ENCODE assay signal across 17 cellular contexts in the genomic region with DNA sequence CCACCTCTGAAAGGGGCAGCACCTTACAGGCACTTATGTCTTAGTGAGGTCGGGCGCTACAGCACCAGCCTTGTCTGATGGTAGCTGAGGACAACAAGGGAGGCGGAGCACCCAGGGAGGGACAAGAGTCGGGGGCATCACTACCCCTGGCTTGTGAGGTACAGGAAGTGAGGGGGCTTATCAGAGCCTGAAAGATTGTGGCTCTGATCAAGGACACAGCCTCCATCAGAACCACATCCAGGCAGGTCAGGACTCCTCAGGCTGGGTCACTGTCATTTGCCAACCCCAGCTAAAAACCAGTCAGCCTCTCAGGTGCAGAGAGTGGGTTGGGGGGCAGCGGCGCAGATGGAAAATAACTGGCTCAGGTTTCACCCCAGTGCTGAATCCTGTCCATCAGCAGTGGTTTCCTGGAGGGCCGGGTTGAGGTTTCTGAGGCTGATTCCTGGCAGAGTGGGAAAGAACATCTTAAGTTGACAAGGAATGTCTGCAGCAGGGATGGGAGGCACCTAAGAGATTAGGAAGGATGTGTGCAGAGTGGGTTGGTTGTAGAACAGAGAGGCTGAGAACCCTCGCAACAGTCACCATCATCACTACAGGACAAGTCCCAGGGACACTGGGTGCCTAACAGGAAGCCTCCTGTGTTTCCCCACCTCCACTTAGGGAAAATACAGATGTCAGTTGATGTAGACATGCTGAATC. TPM values are rescaled to one million over a fixed set of nuclear protein-coding genes. Genes with fewer than 3 reads are reported as not detected.
DNase-seq lines count a peak whose midpoint lies in the region; ATAC-seq, FAIRE-seq and TF ChIP-seq lines count a peak whose summit lies in the region.
"Had no signal": no experiment of that assay in that cellular context is flagged by ENCODE, and none has a peak within 500 bp of the region (broad histone marks: within the 10 kb centered on the region; RNA-seq: fewer than 3 reads in every experiment).

No MANE protein-coding gene starts in this region.

- H3K4me3 ChIP-seq in K562, result no peak overlapping the region
- no peak overlapping the region for H3K4me3 ChIP-seq in vagina
- H3K4me3 ChIP-seq: smooth muscle cell had no signal

- H3K4me2 ChIP-seq in K562 (ENCODE audit: insufficient read depth, low read length), result no peak overlapping the region
- H3K4me2 ChIP-seq: smooth muscle cell had no signal

- no peaks in the 10 kb centered on the region for H3K27me3 Mint-ChIP-seq in activated naive CD4-positive, alpha-beta T cell treated with anti-CD3 and anti-CD28 coated beads for 36 hours (ENCODE audit: low read depth)
- no peaks in the 10 kb centered on the region for H3K27me3 Mint-ChIP-seq in T-helper 17 cell

- no peak for TF ChIP-seq CTCF in K562 (IDR thresholded peaks at IDR 0.05 in 2 of 3, conservative IDR thresholded peaks at IDR 0.05 in 1 of 3; ENCODE audit: insufficient read depth in 2 of 3, low read depth in 1 of 3, low read length in 3 of 3)
- no peak for TF ChIP-seq CTCF in vagina (IDR thresholded peaks at IDR 0.05)

- no peaks in the 10 kb centered on the region for H3K9me3 Mint-ChIP-seq in activated naive CD4-positive, alpha-beta T cell treated with anti-CD3 and anti-CD28 coated beads for 36 hours

- TF ChIP-seq EP300 in K562 (IDR thresholded peaks at IDR 0.05; ENCODE audit: low read length), result no peak

- H3K27ac ChIP-seq in K562 (ENCODE audit: extremely low read depth, low read depth, low read length) (no peak overlapping the region), vagina (no peak overlapping the region)
- H3K27ac ChIP-seq: VCaP had no signal

- 38% methylated on average over 8 of the region's 8 CpGs for WGBS in K562 (ENCODE audit: insufficient coverage, low coverage, missing lambda C conversion rate)

- CTCF ChIA-PET in activated naive CD4-positive, alpha-beta T cell treated with anti-CD3 and anti-CD28 coated beads for 36 hours (lab: Charles Lee), result interaction anchor here (0.9 to 2.0 kb wide), 3 partner anchors 33 to 286 kb away, joined by 3 to 10 read pairs (median 3); no protein-coding TSS in a partner anchor
- CTCF ChIA-PET in K562 (lab: Yijun Ruan, JAX; ENCODE audit: low intra/inter-chr PET ratio), result no interaction called here

- H3K79me2 ChIP-seq in K562 (ENCODE audit: control insufficient read depth, insufficient read depth, low read length), result no peaks in the 10 kb centered on the region

- FAIRE-seq in K562 (lab: Jason Lieb, UNC), result no peak
- FAIRE-seq: endothelial cell of umbilical vein, keratinocyte had no signal

- intact Hi-C loops in activated naive CD4-positive, alpha-beta T cell treated with anti-CD3 and anti-CD28 coated beads for 36 hours (cut with micrococcal nuclease), result loop anchor here (1.0 to 5.0 kb wide), 4 partner anchors 15 to 464 kb away; partner anchors contain the start of genes SLC20A1 and ZC3H6
- intact Hi-C loops in K562 (cut with micrococcal nuclease) (no loop called here), vagina (cut with DNase I) (no loop called here)

- POLR2A ChIA-PET in K562 (lab: Yijun Ruan, JAX), result no interaction called here

- no peaks in the 10 kb centered on the region; the same call in 1 of the 2 replicates for H4K20me1 ChIP-seq in K562 (replicated peaks; ENCODE audit: control insufficient read depth, insufficient read depth, low read length)

- H3K9me3 ChIP-seq in T-helper 17 cell (ENCODE audit: control insufficient read depth, low read length, poor library complexity, severe bottlenecking), result no peaks in the 10 kb centered on the region
- H3K9me3 ChIP-seq in K562 (replicated peaks; ENCODE audit: control insufficient read depth, insufficient read depth, low read depth, low read length), result peaks cover 5% of the 10 kb centered on the region; the same call in 1 of the 2 replicates
- no peaks in the 10 kb centered on the region for H3K9me3 ChIP-seq in vagina

- H3K27me3 ChIP-seq in K562 (ENCODE audit: control insufficient read depth in 2 of 2, insufficient read depth in 2 of 2, low read length in 2 of 2) (no peaks in the 10 kb centered on the region), vagina (no peaks in the 10 kb centered on the region)

- BruUV-seq in K562 (replicated peaks; lab: Mats Ljungman, UMichigan), result no TSS peak

- peaks cover 29% of the 10 kb centered on the region for H3K36me3 Mint-ChIP-seq in activated naive CD4-positive, alpha-beta T cell treated with anti-CD3 and anti-CD28 coated beads for 36 hours (ENCODE audit: low read depth)
- no peaks in the 10 kb centered on the region for H3K36me3 Mint-ChIP-seq in T-helper 17 cell (ENCODE audit: low read depth)

- H3K36me3 ChIP-seq in K562 (ENCODE audit: control insufficient read depth, insufficient read depth, low read length) (no peaks in the 10 kb centered on the region), vagina (no peaks in the 10 kb centered on the region)

- in situ Hi-C loops in K562 (cut with MboI), result no loop called here

- H2AFZ ChIP-seq in K562 (ENCODE audit: low read depth, low read length), result peak overlapping the region; percentile 32; the same call in 1 of the 2 replicates

- peak overlapping the region; percentile 91 for H3K4me3 Mint-ChIP-seq in activated naive CD4-positive, alpha-beta T cell treated with anti-CD3 and anti-CD28 coated beads for 36 hours
- peak overlapping the region; percentile 88 for H3K4me3 Mint-ChIP-seq in T-helper 17 cell

- H3K9ac ChIP-seq in K562 (ENCODE audit: insufficient read depth in 1 of 2, low read depth in 2 of 2, low read length in 2 of 2), result no peak overlapping the region; a peak in 1 of 4 replicates

- DNase-seq in activated naive CD4-positive, alpha-beta T cell treated with anti-CD3 and anti-CD28 coated beads for 36 hours, result peak; percentile 48
- no peak for DNase-seq in activated naive CD4-positive, alpha-beta T cell (lab: John Stamatoyannopoulos, UW)
- DNase-seq in T-helper 17 cell, result no peak
- no peak for DNase-seq in K562 (ENCODE audit: extremely low read depth in 1 of 4, low spot score in 3 of 4)
- peak; percentile 77 to 92 for DNase-seq in vagina (ENCODE audit: extremely low spot score in 2 of 2)
- no peak for DNase-seq in NAMALWA (ENCODE audit: low spot score)
- DNase-seq in HUDEP-2 (lab: John Stamatoyannopoulos, UW; ENCODE audit: unreplicated experiment in 76 of 76), result no peak
- DNase-seq: activated gamma-delta T cell treated with Interleukin-2 at 50 U/mL for 16 hours, MM.1S, NCI-H2227 treated with DMSO at 0.1 percent for 48 hours, occipital lobe, OCI-M1 had no signal

- no peaks in the 10 kb centered on the region for H3K9me1 ChIP-seq in K562 (ENCODE audit: control insufficient read depth, insufficient read depth, low read length)

- no peak for TF ChIP-seq RAD21 in K562 (CRISPR knock-in tag; conservative IDR thresholded peaks at IDR 0.05 in 1 of 2, IDR thresholded peaks at IDR 0.05 in 1 of 2)

- ATAC-seq in T-helper 17 cell (no peak), K562 (no peak), GM21526 (IDR thresholded peaks at IDR 0.05; ENCODE audit: low FRiP score, unreplicated experiment) (no peak)

- H3K27ac Mint-ChIP-seq in activated naive CD4-positive, alpha-beta T cell treated with anti-CD3 and anti-CD28 coated beads for 36 hours, result peak overlapping the region; percentile 99
- peak overlapping the region; percentile 94 for H3K27ac Mint-ChIP-seq in T-helper 17 cell

- TF ChIP-seq POLR2A in K562 (conservative IDR thresholded peaks at IDR 0.05), result no peak
- TF ChIP-seq POLR2A in vagina (IDR thresholded peaks at IDR 0.05), result no peak

- H3K4me1 ChIP-seq in K562 (replicated peaks in 1 of 2; ENCODE audit: control insufficient read depth in 2 of 2, insufficient read depth in 2 of 2, low read length in 2 of 2), result peaks cover 12 to 21% of the 10 kb centered on the region in 2 experiments
- no peaks in the 10 kb centered on the region for H3K4me1 ChIP-seq in vagina

- H3K4me1 Mint-ChIP-seq in activated naive CD4-positive, alpha-beta T cell treated with anti-CD3 and anti-CD28 coated beads for 36 hours (ENCODE audit: low read depth), result peaks cover 80% of the 10 kb centered on the region
- peaks cover 59% of the 10 kb centered on the region for H3K4me1 Mint-ChIP-seq in T-helper 17 cell

TF ChIP-seq in K562, 482 proteins besides CTCF, POLR2A, EP300 and RAD21:
- TF ChIP-seq TCF7L2 (IDR thresholded peaks at IDR 0.05; ENCODE audit: low read depth, low read length) (no peak), CBX2 (IDR thresholded peaks at IDR 0.05; ENCODE audit: insufficient read depth, low read length, poor library complexity, severe bottlenecking) (no peak), CBX1 (IDR thresholded peaks at IDR 0.05; ENCODE audit: low read depth) (no peak)
- TF ChIP-seq, protein P1, sequence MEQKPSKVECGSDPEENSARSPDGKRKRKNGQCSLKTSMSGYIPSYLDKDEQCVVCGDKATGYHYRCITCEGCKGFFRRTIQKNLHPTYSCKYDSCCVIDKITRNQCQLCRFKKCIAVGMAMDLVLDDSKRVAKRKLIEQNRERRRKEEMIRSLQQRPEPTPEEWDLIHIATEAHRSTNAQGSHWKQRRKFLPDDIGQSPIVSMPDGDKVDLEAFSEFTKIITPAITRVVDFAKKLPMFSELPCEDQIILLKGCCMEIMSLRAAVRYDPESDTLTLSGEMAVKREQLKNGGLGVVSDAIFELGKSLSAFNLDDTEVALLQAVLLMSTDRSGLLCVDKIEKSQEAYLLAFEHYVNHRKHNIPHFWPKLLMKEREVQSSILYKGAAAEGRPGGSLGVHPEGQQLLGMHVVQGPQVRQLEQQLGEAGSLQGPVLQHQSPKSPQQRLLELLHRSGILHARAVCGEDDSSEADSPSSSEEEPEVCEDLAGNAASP (IDR thresholded peaks at IDR 0.05), result no peak

RNA-seq across cellular contexts. Expression of gene FBLN7, which starts 45.3 kb away (rescaled TPM):
- total RNA-seq in activated naive CD4-positive, alpha-beta T cell treated with anti-CD3 and anti-CD28 coated beads for 36 hours, result 10 to 100 TPM; 34.5 to 39.0 TPM
- total RNA-seq in T-helper 17 cell (10 to 100 TPM; 17.2 to 21.7 TPM), K562 (2014; rRNA removed) (not detected in 2 replicates), K562 (2014; rRNA removed; fragmentation: Illumina TruSeq; extraction: Trizol) (not detected in 2 replicates), K562 (2015; rRNA removed; fragmentation: Illumina TruSeq; extraction: Trizol) (not detected in 2 replicates), K562 (2021) (0.13 TPM in 1 of 2 replicates, not detected in the other), vagina (11.5 TPM)
- not detected in 2 replicates for total RNA-seq in K562 (2011; cell fraction: chromatin; rRNA removed; ENCODE audit: low replicate concordance)
- total RNA-seq in K562 (2011; cell fraction: nucleolus; rRNA removed), result not detected in 2 replicates
- total RNA-seq in K562 (2011; cell fraction: nucleoplasm; rRNA removed), result not detected in 2 replicates
- polyA plus RNA-seq in K562 (2011; rRNA removed) (not detected in 2 replicates), K562 (2014; fragmentation: Illumina TruSeq; extraction: Trizol) (not detected in 2 replicates), K562 (2014; fragmentation: Nextera tagmentation; extraction: Ambion mirVana) (not detected), K562 (2014; rRNA removed) (not detected in 2 replicates)
- polyA plus RNA-seq in K562 (2011; cell fraction: cytosol; rRNA removed), result not detected in 2 replicates
- polyA plus RNA-seq in K562 (2011; cell fraction: nucleus; rRNA removed), result not detected in 2 replicates
- polyA plus RNA-seq in K562 (2012), result not detected in 2 replicates
- polyA minus RNA-seq in K562 (2011; rRNA and poly(A)+ RNA removed), result not detected in 2 replicates
- polyA minus RNA-seq in K562 (2011; cell fraction: cytosol; rRNA and poly(A)+ RNA removed), result not detected in 2 replicates
- polyA minus RNA-seq in K562 (2011; cell fraction: nucleus; rRNA and poly(A)+ RNA removed), result not detected in 2 replicates
- polyA plus RNA-seq: keratinocyte had no signal

Comparison
In these comparisons a context has a peak if more than half of its experiments do, and no peak if none do; other contexts are left out.
1. DNase-seq: peak in activated naive CD4-positive, alpha-beta T cell treated with anti-CD3 and anti-CD28 coated beads for 36 hours (single experiment) and vagina (2 of 2); none in activated naive CD4-positive, alpha-beta T cell (0 of 4), T-helper 17 cell (0 of 3), K562 (0 of 4), NAMALWA (single experiment) and HUDEP-2 (0 of 76).
2. RNA of gene FBLN7, which starts 45.3 kb away (total RNA-seq): 34.5 to 39.0 TPM in activated naive CD4-positive, alpha-beta T cell treated with anti-CD3 and anti-CD28 coated beads for 36 hours, 17.2 to 21.7 TPM in T-helper 17 cell and 11.5 TPM in vagina (single experiment); 0.13 TPM in K562; every median in the first group is over 10 times any median in the second.